12 cellular contexts compared by ENCODE assay signal in the genomic region with DNA sequence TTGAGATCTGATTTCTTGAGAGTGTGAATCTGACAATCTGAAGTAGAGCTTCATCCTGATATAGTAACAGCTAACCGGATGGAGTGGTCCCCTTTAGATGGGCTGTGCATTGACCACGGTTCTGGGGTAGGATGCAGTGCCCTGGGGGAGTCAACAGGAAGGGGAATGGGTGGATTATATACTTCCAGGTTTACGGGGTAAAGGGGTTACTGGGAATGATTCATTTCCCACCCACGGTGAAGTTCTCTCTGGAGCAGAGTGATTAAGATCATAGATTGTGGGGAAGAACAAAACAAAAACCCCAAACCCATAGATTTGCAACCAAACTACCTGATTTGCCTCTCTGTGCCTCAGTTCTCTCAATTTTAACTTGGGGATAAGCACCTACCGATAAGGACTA. TPM values are rescaled to one million over a fixed set of nuclear protein-coding genes. Genes with fewer than 3 reads are reported as not detected.
DNase-seq lines count a peak whose midpoint lies in the region; ATAC-seq and TF ChIP-seq lines count a peak whose summit lies in the region.
"Had no signal": no experiment of that assay in that cellular context is flagged by ENCODE, and none has a peak within 500 bp of the region (broad histone marks: within the 10 kb centered on the region; RNA-seq: fewer than 3 reads in every experiment).

No MANE protein-coding gene starts in this region.

- POLR2A ChIA-PET in Caco-2 (lab: Charles Lee): no interaction called here
- POLR2A ChIA-PET in HEK293 (lab: Yijun Ruan, JAX): interaction anchor here (2.3 kb wide), 1 partner anchor 606 kb away, joined by 6 read pairs; the partner anchor contains the start of gene HNRNPAB

- no peak overlapping the region for H3K27ac ChIP-seq in HEK293 (ENCODE audit: extremely low read depth, low read depth, low read length)
- H3K27ac ChIP-seq in foreskin keratinocyte: no peak overlapping the region
- H3K27ac ChIP-seq: coronary artery, tibial nerve had no signal

- no peak for TF ChIP-seq CTCF in Caco-2 (IDR thresholded peaks at IDR 0.05; ENCODE audit: insufficient read depth in 1 of 2, low read depth in 1 of 2, low read length in 1 of 2, severe bottlenecking in 1 of 2, unreplicated experiment in 1 of 2)
- no peak for TF ChIP-seq CTCF in HEK293 (tag by site-specific recombination; IDR thresholded peaks at IDR 0.05)
- TF ChIP-seq CTCF in foreskin keratinocyte (conservative IDR thresholded peaks at IDR 0.05): no peak

- intact Hi-C loops in Caco-2 (cut with micrococcal nuclease; ENCODE audit: unreplicated experiment): no loop called here

- H3K4me3 ChIP-seq in Caco-2 (ENCODE audit: low read depth, low read length): no peak overlapping the region
- H3K4me3 ChIP-seq in HEK293 (ENCODE audit: low read depth, low read length): no peak overlapping the region

- CTCF ChIA-PET in Caco-2 (lab: Charles Lee): no interaction called here
- CTCF ChIA-PET in HEK293 (lab: Yijun Ruan, JAX): interaction anchor here (0.6 to 1.9 kb wide), 3 partner anchors 9 to 482 kb away, joined by 3 to 4 read pairs (median 3); no protein-coding TSS in a partner anchor

- H3K36me3 ChIP-seq in Caco-2 (ENCODE audit: control insufficient read depth, insufficient read depth, low read length) (peaks cover 10% of the 10 kb centered on the region), HEK293 (ENCODE audit: control insufficient read depth in 2 of 2, insufficient read depth in 1 of 2, low read length in 2 of 2) (peaks cover 3 to 34% of the 10 kb centered on the region in 2 experiments; a peak in 1 of 3 replicates)

- peak overlapping the region; percentile 82 for H3K4me3 Mint-ChIP-seq in Caco-2 (ENCODE audit: unreplicated experiment)
- peak overlapping the region; percentile 82 for H3K4me3 Mint-ChIP-seq in activated naive CD8-positive, alpha-beta T cell
- peak overlapping the region; percentile 82 for H3K4me3 Mint-ChIP-seq in natural killer cell treated with Interleukin-12 subunit alpha and Interleukin-12 subunit beta and Interleukin-15 and Interleukin-18, amount 100 ng/mL, for 72 hours

- DNase-seq in Caco-2 (no peak), G401 (ENCODE audit: low spot score) (no peak), kidney tubule cell (ENCODE audit: low spot score) (no peak), foreskin keratinocyte (no peak)
- no peak for DNase-seq in natural killer cell treated with Interleukin-12 subunit alpha and Interleukin-12 subunit beta and Interleukin-15 and Interleukin-18, amount 100 ng/mL, for 72 hours (ENCODE audit: low spot score)
- DNase-seq in NK-92 treated with Interleukin-12 subunit alpha and Interleukin-12 subunit beta, amount 100 ng/mL, for 24 hours (lab: John Stamatoyannopoulos, UW): no peak
- DNase-seq: MV-4-11, NCI-H226 had no signal

- H3K27me3 Mint-ChIP-seq in Caco-2 (ENCODE audit: insufficient read depth, unreplicated experiment): no peaks in the 10 kb centered on the region
- no peaks in the 10 kb centered on the region for H3K27me3 Mint-ChIP-seq in activated naive CD8-positive, alpha-beta T cell
- H3K27me3 Mint-ChIP-seq in natural killer cell treated with Interleukin-12 subunit alpha and Interleukin-12 subunit beta and Interleukin-15 and Interleukin-18, amount 100 ng/mL, for 72 hours: no peaks in the 10 kb centered on the region

- H3K27me3 ChIP-seq in Caco-2 (replicated peaks; ENCODE audit: control insufficient read depth, insufficient read depth, low read length) (no peaks in the 10 kb centered on the region), foreskin keratinocyte (no peaks in the 10 kb centered on the region)
- H3K27me3 ChIP-seq: tibial nerve had no signal

- in situ Hi-C loops in G401 (cut with HindIII; ENCODE audit: low sequenced_read_pairs): no loop called here

- BruUV-seq in Caco-2 (replicated peaks; lab: Mats Ljungman, UMichigan): no TSS peak

- peaks cover 45% of the 10 kb centered on the region for H3K36me3 Mint-ChIP-seq in Caco-2 (ENCODE audit: insufficient read depth, unreplicated experiment)
- H3K36me3 Mint-ChIP-seq in activated naive CD8-positive, alpha-beta T cell: peaks cover 8% of the 10 kb centered on the region
- H3K36me3 Mint-ChIP-seq in natural killer cell treated with Interleukin-12 subunit alpha and Interleukin-12 subunit beta and Interleukin-15 and Interleukin-18, amount 100 ng/mL, for 72 hours: peaks cover 25% of the 10 kb centered on the region

- H3K4me1 ChIP-seq in Caco-2 (peaks cover 10% of the 10 kb centered on the region; the same call in 1 of the 2 replicates), HEK293 (ENCODE audit: control insufficient read depth, insufficient read depth, low read length) (0 out of 2 replicates have a peak, but pooled peaks cover 2% of the 10 kb centered on the region), foreskin keratinocyte (no peaks in the 10 kb centered on the region)

- H3K9me3 Mint-ChIP-seq in Caco-2 (ENCODE audit: unreplicated experiment): no peaks in the 10 kb centered on the region
- H3K9me3 Mint-ChIP-seq in activated naive CD8-positive, alpha-beta T cell (ENCODE audit: low read depth): no peaks in the 10 kb centered on the region
- H3K9me3 Mint-ChIP-seq in natural killer cell treated with Interleukin-12 subunit alpha and Interleukin-12 subunit beta and Interleukin-15 and Interleukin-18, amount 100 ng/mL, for 72 hours: no peaks in the 10 kb centered on the region

- no peak for ATAC-seq in natural killer cell treated with Interleukin-12 subunit alpha and Interleukin-12 subunit beta and Interleukin-15 and Interleukin-18, amount 100 ng/mL, for 72 hours
- no peak for ATAC-seq in foreskin keratinocyte

- no peaks in the 10 kb centered on the region for H3K9me3 ChIP-seq in Caco-2
- H3K9me3 ChIP-seq in HEK293 (ENCODE audit: control insufficient read depth, insufficient read depth, low read depth, low read length): no peaks in the 10 kb centered on the region
- H3K9me3 ChIP-seq: tibial nerve had no signal

- H3K4me1 Mint-ChIP-seq in Caco-2 (ENCODE audit: low read depth, unreplicated experiment): no peaks in the 10 kb centered on the region
- peaks cover 39% of the 10 kb centered on the region for H3K4me1 Mint-ChIP-seq in activated naive CD8-positive, alpha-beta T cell (ENCODE audit: low read depth)
- H3K4me1 Mint-ChIP-seq in natural killer cell treated with Interleukin-12 subunit alpha and Interleukin-12 subunit beta and Interleukin-15 and Interleukin-18, amount 100 ng/mL, for 72 hours (ENCODE audit: low read depth in 2 of 2): peaks cover 32 to 39% of the 10 kb centered on the region in 2 donors

- no peak overlapping the region for H3K27ac Mint-ChIP-seq in Caco-2 (ENCODE audit: unreplicated experiment)
- H3K27ac Mint-ChIP-seq in activated naive CD8-positive, alpha-beta T cell: peak overlapping the region; percentile 61
- peak overlapping the region; percentile 89 to 99 for H3K27ac Mint-ChIP-seq in natural killer cell treated with Interleukin-12 subunit alpha and Interleukin-12 subunit beta and Interleukin-15 and Interleukin-18, amount 100 ng/mL, for 72 hours

TF ChIP-seq in HEK293, 187 proteins besides CTCF, POLR2A, EP300 and RAD21 (continues in another document):
- TF ChIP-seq MYNN (tag by site-specific recombination; IDR thresholded peaks at IDR 0.05; ENCODE audit: borderline replicate concordance) (no peak), ZNF280D (tag by site-specific recombination; IDR thresholded peaks at IDR 0.05) (no peak), ZNF211 (tag by site-specific recombination; IDR thresholded peaks at IDR 0.05; ENCODE audit: low read depth) (no peak), SETDB1 (IDR thresholded peaks at IDR 0.05; ENCODE audit: insufficient read length, low read length) (no peak)

RNA-seq across cellular contexts. Expression of gene B4GALT7, which starts 1.5 kb away (rescaled TPM):
- total RNA-seq in Caco-2 (2022) (28.8 and 30.0 TPM in 2 replicates), foreskin keratinocyte (25.8 and 26.9 TPM in 2 replicates)
- 10 to 100 TPM; 26.6 to 42.8 TPM for total RNA-seq in natural killer cell treated with Interleukin-12 subunit alpha and Interleukin-12 subunit beta and Interleukin-15 and Interleukin-18, amount 100 ng/mL, for 72 hours
- total RNA-seq in G401 (2014; rRNA removed; shearing (Covaris generic)): 28.3 and 46.6 TPM in 2 replicates
- 30.7 and 32.0 TPM in 2 replicates for polyA plus RNA-seq in foreskin keratinocyte

RNA-seq across cellular contexts. Expression of gene TMED9, which starts 6.5 kb away (rescaled TPM):
- total RNA-seq in Caco-2 (2022) (236 and 240 TPM in 2 replicates), foreskin keratinocyte (138 and 155 TPM in 2 replicates)
- total RNA-seq in natural killer cell treated with Interleukin-12 subunit alpha and Interleukin-12 subunit beta and Interleukin-15 and Interleukin-18, amount 100 ng/mL, for 72 hours: 100 to 1,000 TPM; 177 to 236 TPM
- 126 and 127 TPM in 2 replicates for total RNA-seq in G401 (2014; rRNA removed; shearing (Covaris generic))
- 262 and 316 TPM in 2 replicates for polyA plus RNA-seq in foreskin keratinocyte

RNA-seq across cellular contexts. Expression of gene FAM193B, which starts 44.1 kb away (rescaled TPM):
- total RNA-seq in Caco-2 (2022) (72.9 and 82.7 TPM in 2 replicates), foreskin keratinocyte (38.3 and 42.1 TPM in 2 replicates)
- total RNA-seq in natural killer cell treated with Interleukin-12 subunit alpha and Interleukin-12 subunit beta and Interleukin-15 and Interleukin-18, amount 100 ng/mL, for 72 hours: 100 to 1,000 TPM in 1 of 2 donors, 10 to 100 TPM in 1; 57.9 to 135 TPM
- 29.0 and 45.3 TPM in 2 replicates for total RNA-seq in G401 (2014; rRNA removed; shearing (Covaris generic))
- 29.7 and 31.9 TPM in 2 replicates for polyA plus RNA-seq in foreskin keratinocyte
